15 cellular contexts compared by ENCODE assay signal in the genomic region with DNA sequence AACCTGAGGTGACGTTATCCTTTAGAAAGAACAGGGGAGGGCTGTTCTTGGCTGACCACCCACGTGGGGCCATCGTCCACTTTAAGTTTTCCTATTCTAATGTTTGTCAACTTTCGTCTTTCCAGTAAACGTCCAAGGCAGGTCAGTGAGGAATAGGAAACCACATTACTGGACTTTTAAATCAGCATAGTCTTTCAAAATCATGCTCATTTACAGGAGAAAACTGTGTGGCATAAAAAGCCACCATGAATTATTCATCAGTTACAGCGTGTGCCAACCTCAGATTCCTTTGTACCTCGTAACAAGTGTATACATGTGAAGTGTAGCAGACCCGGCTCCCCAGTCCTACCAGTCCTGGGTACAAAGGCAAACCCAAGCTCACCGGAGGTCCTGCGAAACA. TPM values are rescaled to one million over a fixed set of nuclear protein-coding genes. Genes with fewer than 3 reads are reported as not detected.
DNase-seq lines count a peak whose midpoint lies in the region; ATAC-seq, FAIRE-seq and TF ChIP-seq lines count a peak whose summit lies in the region.
"Had no signal": no experiment of that assay in that cellular context is flagged by ENCODE, and none has a peak within 500 bp of the region (broad histone marks: within the 10 kb centered on the region; RNA-seq: fewer than 3 reads in every experiment).

No MANE protein-coding gene starts in this region.

- TF ChIP-seq POLR2A in HepG2 (IDR thresholded peaks at IDR 0.05; ENCODE audit: insufficient read depth in 1 of 2, low read depth in 2 of 2, low read length in 2 of 2) (no peak), testis (IDR thresholded peaks at IDR 0.05) (no peak)

- no peaks in the 10 kb centered on the region for H3K36me3 ChIP-seq in duodenal mucosa (ENCODE audit: control insufficient read depth in 1 of 2, insufficient read depth in 2 of 2, low read length in 2 of 2)
- no peaks in the 10 kb centered on the region for H3K36me3 ChIP-seq in HepG2 (replicated peaks in 1 of 2; ENCODE audit: control insufficient read depth in 1 of 2, insufficient read depth in 2 of 2, low read length in 2 of 2)
- H3K36me3 ChIP-seq in testis (ENCODE audit: low read depth, missing control alignments), result no peaks in the 10 kb centered on the region

- intact Hi-C loops in HepG2 (cut with micrococcal nuclease; ENCODE audit: unreplicated experiment), result no loop called here
- intact Hi-C loops in testis (cut with DNase I; ENCODE audit: low total_unique reads), result no loop called here

- peak; percentile 15 for DNase-seq in RCC 7860 (ENCODE audit: low spot score)
- DNase-seq in HepG2 (ENCODE audit: low spot score), result no peak
- DNase-seq in testis, result no peak
- no peak for DNase-seq in NOMO-1 treated with DMSO at 0.1 percent for 48 hours (lab: John Stamatoyannopoulos, UW; ENCODE audit: unreplicated experiment)
- DNase-seq in DMS114 treated with DMSO at 0.1 percent for 48 hours (lab: John Stamatoyannopoulos, UW; ENCODE audit: unreplicated experiment), result no peak
- DNase-seq: activated CD4-positive, alpha-beta T cell treated with anti-CD3 and anti-CD28 coated beads, Interleukin-2, amount 10 ng/mL, durations not matched to agents 7 days and 5 days; GDM1; NCI-H187; NCI-H82 had no signal

- TF ChIP-seq EP300 in HepG2 (IDR thresholded peaks at IDR 0.05; ENCODE audit: low read depth in 2 of 2, low read length in 2 of 2) (no peak), HepG2 (CRISPR knock-in tag; IDR thresholded peaks at IDR 0.05; ENCODE audit: borderline replicate concordance) (no peak)

- no peaks in the 10 kb centered on the region for H3K79me2 ChIP-seq in HepG2 (ENCODE audit: insufficient read depth, low read length)

- H3K4me1 Mint-ChIP-seq in activated T-helper 17 cell treated with anti-CD3 and anti-CD28 coated beads, Interleukin-2, amount 50 U/mL, for 72 hours, result peaks cover 4% of the 10 kb centered on the region
- H3K4me1 Mint-ChIP-seq: activated CD4-positive, alpha-beta T cell treated with anti-CD3 and anti-CD28 coated beads, Interleukin-2, amount 10 ng/mL, durations not matched to agents 7 days and 5 days had no signal

- POLR2A ChIA-PET in HepG2 (lab: Yijun Ruan, JAX), result interaction anchor here (1.2 kb wide), 1 partner anchor 59 kb away, joined by 4 read pairs; no protein-coding TSS in a partner anchor

- no peak overlapping the region for H3K9ac ChIP-seq in duodenal mucosa (ENCODE audit: low read depth in 1 of 2, low read length in 2 of 2)
- no peak overlapping the region for H3K9ac ChIP-seq in HepG2 (ENCODE audit: insufficient read depth, low read depth, low read length)

- no peak for FAIRE-seq in RCC 7860 (lab: Jason Lieb, UNC)
- no peak for FAIRE-seq in HepG2 (lab: Jason Lieb, UNC)
- FAIRE-seq: K562 had no signal

- H3K27me3 ChIP-seq in duodenal mucosa (ENCODE audit: control insufficient read depth in 1 of 2, insufficient read depth in 2 of 2, low read length in 2 of 2) (no peaks in the 10 kb centered on the region), HepG2 (ENCODE audit: control insufficient read depth in 1 of 2, insufficient read depth in 2 of 2, low read length in 2 of 2) (no peaks in the 10 kb centered on the region), testis (no peaks in the 10 kb centered on the region)

- WGBS in HepG2 (ENCODE audit: low lambda C conversion rate), result 66% methylated on average over 10 of the region's 10 CpGs
- WGBS in testis, 2 donors, result 63 to 72% methylated on average over 9 to 10 of the region's 10 CpGs

- H3K27ac ChIP-seq in duodenal mucosa (ENCODE audit: low read depth, low read length) (peak overlapping the region; percentile 60), HepG2 (ENCODE audit: extremely low read length, insufficient read depth, low read length) (no peak overlapping the region), testis (peak overlapping the region; percentile 61 to 66)
- H3K27ac ChIP-seq: C4-2B had no signal

- ATAC-seq in HepG2, result no peak
- no peak for ATAC-seq in activated T-helper 17 cell treated with anti-CD3 and anti-CD28 coated beads, Interleukin-2, amount 50 U/mL, for 72 hours (replicated peaks)
- ATAC-seq in GM19351 (IDR thresholded peaks at IDR 0.05; ENCODE audit: unreplicated experiment), result no peak
- ATAC-seq: K562 had no signal

- no peaks in the 10 kb centered on the region for H4K20me1 ChIP-seq in HepG2 (ENCODE audit: insufficient read depth, low read length)

- TF ChIP-seq CTCF in HepG2 (CRISPR knock-in tag; IDR thresholded peaks at IDR 0.05) (no peak), testis (IDR thresholded peaks at IDR 0.05) (no peak)

- 0 out of 2 replicates have a peak overlapping the region, but pooled peaks have one; percentile 90 for H3K4me2 ChIP-seq in HepG2 (ENCODE audit: low read depth, low read length)

- H3K4me3 ChIP-seq in duodenal mucosa (ENCODE audit: low read depth in 1 of 2, low read length in 2 of 2) (no peak overlapping the region), HepG2 (replicated peaks in 1 of 3; ENCODE audit: insufficient read depth in 1 of 3, low read depth in 2 of 3, low read length in 3 of 3) (no peak overlapping the region), testis (no peak overlapping the region)
- H3K4me3 ChIP-seq: K562 had no signal

- H3K9me3 ChIP-seq in duodenal mucosa (ENCODE audit: control insufficient read depth in 1 of 2, low read length in 2 of 2) (no peaks in the 10 kb centered on the region), HepG2 (ENCODE audit: low read length) (no peaks in the 10 kb centered on the region), testis (no peaks in the 10 kb centered on the region)

- in situ Hi-C loops in HepG2 (cut with HindIII; ENCODE audit: extremely low pct_ligation_motif_present, low pct_unique_long_range_greater_than_20kb), result loop anchor here (5.0 kb wide), 1 partner anchor 51 kb away; no protein-coding TSS in a partner anchor

- H3K9me3 Mint-ChIP-seq in activated T-helper 17 cell treated with anti-CD3 and anti-CD28 coated beads, Interleukin-2, amount 50 U/mL, for 72 hours, result no peaks in the 10 kb centered on the region
- H3K9me3 Mint-ChIP-seq: activated CD4-positive, alpha-beta T cell treated with anti-CD3 and anti-CD28 coated beads, Interleukin-2, amount 10 ng/mL, durations not matched to agents 7 days and 5 days; activated T-helper 2 cell treated with anti-CD3 and anti-CD28 coated beads, Interferon-gamma antibody, Interleukin-2, Interleukin-4, amounts not matched to agents 10 μg/mL and 5 μg/mL and 100 μg/mL, durations not matched to agents 14 hours and 24 hours and 36 hours had no signal

- H3K27me3 Mint-ChIP-seq in activated T-helper 17 cell treated with anti-CD3 and anti-CD28 coated beads, Interleukin-2, amount 50 U/mL, for 72 hours, result peaks cover 3% of the 10 kb centered on the region
- H3K27me3 Mint-ChIP-seq: activated CD4-positive, alpha-beta T cell treated with anti-CD3 and anti-CD28 coated beads, Interleukin-2, amount 10 ng/mL, durations not matched to agents 7 days and 5 days had no signal

- H3K4me1 ChIP-seq in duodenal mucosa (ENCODE audit: control insufficient read depth in 1 of 2, insufficient read depth in 2 of 2, low read length in 2 of 2) (peaks cover 20 to 31% of the 10 kb centered on the region in 2 donors), HepG2 (ENCODE audit: insufficient read depth, low read length) (peaks cover 42% of the 10 kb centered on the region), testis (peaks cover 23% of the 10 kb centered on the region)

- CTCF ChIA-PET in HepG2 (lab: Yijun Ruan, JAX; ENCODE audit: low intra/inter-chr PET ratio, low total read pairs), result no interaction called here

- TF ChIP-seq RAD21 in HepG2 (CRISPR knock-in tag; IDR thresholded peaks at IDR 0.05), result no peak

- H3K36me3 Mint-ChIP-seq in activated T-helper 17 cell treated with anti-CD3 and anti-CD28 coated beads, Interleukin-2, amount 50 U/mL, for 72 hours (ENCODE audit: low read depth), result no peaks in the 10 kb centered on the region

- no peak overlapping the region for H2AFZ ChIP-seq in HepG2 (ENCODE audit: low read length)

- no TSS peak for BruUV-seq in HepG2 (replicated peaks; lab: Mats Ljungman, UMichigan)

- H3K4me3 Mint-ChIP-seq in activated T-helper 17 cell treated with anti-CD3 and anti-CD28 coated beads, Interleukin-2, amount 50 U/mL, for 72 hours, result no peak overlapping the region
- H3K4me3 Mint-ChIP-seq: activated CD4-positive, alpha-beta T cell treated with anti-CD3 and anti-CD28 coated beads, Interleukin-2, amount 10 ng/mL, durations not matched to agents 7 days and 5 days had no signal

- H3K27ac Mint-ChIP-seq in activated T-helper 17 cell treated with anti-CD3 and anti-CD28 coated beads, Interleukin-2, amount 50 U/mL, for 72 hours, result no peak overlapping the region
- H3K27ac Mint-ChIP-seq: activated CD4-positive, alpha-beta T cell treated with anti-CD3 and anti-CD28 coated beads, Interleukin-2, amount 10 ng/mL, durations not matched to agents 7 days and 5 days; activated T-helper 2 cell treated with anti-CD3 and anti-CD28 coated beads, Interferon-gamma antibody, Interleukin-2, Interleukin-4, amounts not matched to agents 10 μg/mL and 5 μg/mL and 100 μg/mL, durations not matched to agents 14 hours and 24 hours and 36 hours had no signal

RNA-seq across cellular contexts. Expression of a gene that starts 25.1 kb away (rescaled TPM):
- total RNA-seq in HepG2 (2016; rRNA removed; fragmentation: Illumina TruSeq; extraction: Trizol) (59.4 and 98.7 TPM in 2 replicates), testis (100 to 1,000 TPM; 128 to 137 TPM)
- total RNA-seq in HepG2 (2016; cell fraction: cytosol; rRNA removed; fragmentation: Illumina TruSeq; extraction: Trizol; ENCODE audit: low read depth), result 9.8 and 11.3 TPM in 2 replicates
- total RNA-seq in HepG2 (2016; cell fraction: insoluble cytoplasmic fraction; rRNA removed; fragmentation: Illumina TruSeq; extraction: Trizol), result 58.9 and 89.3 TPM in 2 replicates
- 46.0 and 48.9 TPM in 2 replicates for total RNA-seq in HepG2 (2016; cell fraction: membrane; rRNA removed; fragmentation: Illumina TruSeq; extraction: Trizol)
- 51.3 and 54.7 TPM in 2 replicates for total RNA-seq in HepG2 (2016; cell fraction: nucleus; rRNA removed; fragmentation: Illumina TruSeq; extraction: Trizol)
- polyA plus RNA-seq in HepG2 (2011; rRNA removed) (68.6 and 92.7 TPM in 2 replicates), testis (ENCODE audit: insufficient read depth, low read depth, low replicate concordance) (90.0 TPM)
- 71.2 and 78.6 TPM in 2 replicates for polyA plus RNA-seq in HepG2 (2011; cell fraction: cytosol; rRNA removed)
- polyA plus RNA-seq in HepG2 (2011; cell fraction: nucleus; rRNA removed), result 66.0 and 78.5 TPM in 2 replicates
- 35.3 and 56.8 TPM in 2 replicates for polyA plus RNA-seq in HepG2 (2012)
- 4.3 and 5.3 TPM in 2 replicates for polyA plus RNA-seq in HepG2 (2016; cell fraction: cytosol; fragmentation: Illumina TruSeq; extraction: Trizol; ENCODE audit: low read depth)
- 63.3 and 64.1 TPM in 2 replicates for polyA plus RNA-seq in HepG2 (2016; cell fraction: insoluble cytoplasmic fraction; fragmentation: Illumina TruSeq; extraction: Trizol; ENCODE audit: low read depth)
- 17.7 and 19.0 TPM in 2 replicates for polyA plus RNA-seq in HepG2 (2016; cell fraction: membrane; fragmentation: Illumina TruSeq; extraction: Trizol; ENCODE audit: low read depth)
- 43.5 and 44.5 TPM in 2 replicates for polyA plus RNA-seq in HepG2 (2016; cell fraction: nucleus; fragmentation: Illumina TruSeq; extraction: Trizol; ENCODE audit: insufficient read depth, low read depth)
- 156 and 220 TPM in 2 replicates for polyA minus RNA-seq in HepG2 (2011; rRNA and poly(A)+ RNA removed; ENCODE audit: low replicate concordance)
- 57.6 and 88.5 TPM in 2 replicates for polyA minus RNA-seq in HepG2 (2011; cell fraction: cytosol; rRNA and poly(A)+ RNA removed)
- 98.6 and 111 TPM in 2 replicates for polyA minus RNA-seq in HepG2 (2011; cell fraction: nucleus; rRNA and poly(A)+ RNA removed)
- 100 to 1,000 TPM in 1 of 2 donors, 10 to 100 TPM in 1; 58.7 to 154 TPM for total RNA-seq in activated T-helper 17 cell treated with anti-CD3 and anti-CD28 coated beads, Interleukin-2, amount 50 U/mL, for 72 hours
